ENCODE assay signal across 11 cellular contexts in the genomic region with DNA sequence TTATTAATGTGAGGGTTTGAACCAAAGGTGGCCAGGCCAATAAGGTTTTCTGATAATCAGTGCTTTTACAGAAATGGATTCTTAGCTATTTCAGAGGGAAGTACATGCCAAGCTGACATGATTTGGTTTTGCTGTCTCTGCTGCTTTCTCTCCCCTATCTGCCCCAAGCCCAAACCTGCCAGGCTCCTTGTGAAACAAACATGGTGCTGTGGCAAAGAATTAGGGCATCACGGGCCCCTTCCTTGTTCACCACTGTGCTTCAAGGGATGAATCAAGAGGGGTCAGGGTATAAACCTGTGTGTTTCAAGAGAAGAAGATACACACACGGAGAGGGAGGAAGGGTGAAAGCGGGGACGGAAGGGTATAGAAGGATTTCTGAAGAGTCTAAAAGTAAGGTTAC. TPM values are rescaled to one million over a fixed set of nuclear protein-coding genes. Genes with fewer than 3 reads are reported as not detected.
DNase-seq lines count a peak whose midpoint lies in the region; ATAC-seq and TF ChIP-seq lines count a peak whose summit lies in the region.
"Had no signal": no experiment of that assay in that cellular context is flagged by ENCODE, and none has a peak within 500 bp of the region (broad histone marks: within the 10 kb centered on the region; RNA-seq: fewer than 3 reads in every experiment).

No MANE protein-coding gene starts in this region.

- POLR2A ChIA-PET in WTC11 (lab: Charles Lee), result no interaction called here
- POLR2A ChIA-PET in Caco-2 (lab: Charles Lee), result no interaction called here

- no peak overlapping the region for H3K4me3 ChIP-seq in Caco-2 (ENCODE audit: low read depth, low read length)

- ATAC-seq in T-helper 17 cell, result peak; percentile 8
- no peak for ATAC-seq in stimulated activated memory B cell treated with anti-CD40 and anti-IgM and Interleukin-4, amounts not matched to agents 10 μg/mL and 1 μg/mL and 100 μg/mL, for 72 hours
- no peak for ATAC-seq in WTC11

- intact Hi-C loops in Caco-2 (cut with micrococcal nuclease; ENCODE audit: unreplicated experiment), result loop anchor here (5.0 kb wide), 1 partner anchor 36 kb away; no protein-coding TSS in a partner anchor

- TF ChIP-seq CTCF in WTC11 (IDR thresholded peaks at IDR 0.05) (no peak), Caco-2 (IDR thresholded peaks at IDR 0.05; ENCODE audit: insufficient read depth in 1 of 2, low read depth in 1 of 2, low read length in 1 of 2, severe bottlenecking in 1 of 2, unreplicated experiment in 1 of 2) (no peak)

- BruUV-seq in Caco-2 (replicated peaks; lab: Mats Ljungman, UMichigan), result no TSS peak

- no peaks in the 10 kb centered on the region; the same call in 1 of the 2 replicates for H3K36me3 ChIP-seq in Caco-2 (ENCODE audit: control insufficient read depth, insufficient read depth, low read length)

- H3K27ac Mint-ChIP-seq in T-helper 17 cell (peak overlapping the region; percentile 88), immature natural killer cell (peak overlapping the region in 5 of 6 donors; percentile 13 to 81 (median 45)), WTC11 (no peak overlapping the region), Caco-2 (ENCODE audit: unreplicated experiment) (no peak overlapping the region)
- H3K27ac Mint-ChIP-seq in stimulated activated memory B cell treated with anti-CD40 and anti-IgM and Interleukin-4, amounts not matched to agents 10 μg/mL and 1 μg/mL and 100 μg/mL, for 72 hours, result peak overlapping the region; percentile 82
- H3K27ac Mint-ChIP-seq: endodermal cell had no signal

- H3K4me3 Mint-ChIP-seq in T-helper 17 cell (peak overlapping the region; percentile 56), immature natural killer cell (no peak overlapping the region), WTC11 (no peak overlapping the region), Caco-2 (ENCODE audit: unreplicated experiment) (no peak overlapping the region)
- H3K4me3 Mint-ChIP-seq in stimulated activated memory B cell treated with anti-CD40 and anti-IgM and Interleukin-4, amounts not matched to agents 10 μg/mL and 1 μg/mL and 100 μg/mL, for 72 hours, result no peak overlapping the region
- H3K4me3 Mint-ChIP-seq: endodermal cell had no signal

- H3K4me1 ChIP-seq in Caco-2, result no peaks in the 10 kb centered on the region

- DNase-seq in activated effector memory CD4-positive, alpha-beta T cell treated with anti-CD3 and anti-CD28 coated beads, Interleukin-2, amount 50 U/mL, for 16 hours, result peak; percentile 36
- DNase-seq in activated effector memory CD4-positive, alpha-beta T cell treated with Interleukin-2 at 50 U/mL for 16 hours, result no peak
- no peak for DNase-seq in T-helper 17 cell
- DNase-seq in immature natural killer cell, result no peak
- DNase-seq in WTC11 (ENCODE audit: low spot score), result no peak
- no peak for DNase-seq in UCSD-AML1 (lab: John Stamatoyannopoulos, UW; ENCODE audit: unreplicated experiment)
- no peak for DNase-seq in Caco-2
- DNase-seq: DMS153, endodermal cell, KG1 had no signal

- H3K36me3 Mint-ChIP-seq in T-helper 17 cell (ENCODE audit: low read depth) (peaks cover 6% of the 10 kb centered on the region), immature natural killer cell (peaks cover 23 to 40% (median 23%) of the 10 kb centered on the region in 3 donors), WTC11 (no peaks in the 10 kb centered on the region), Caco-2 (ENCODE audit: insufficient read depth, unreplicated experiment) (peaks cover 59% of the 10 kb centered on the region)
- peaks cover 42% of the 10 kb centered on the region for H3K36me3 Mint-ChIP-seq in stimulated activated memory B cell treated with anti-CD40 and anti-IgM and Interleukin-4, amounts not matched to agents 10 μg/mL and 1 μg/mL and 100 μg/mL, for 72 hours

- CTCF ChIA-PET in WTC11 (lab: Charles Lee), result no interaction called here
- CTCF ChIA-PET in Caco-2 (lab: Charles Lee), result no interaction called here

- no peaks in the 10 kb centered on the region for H3K9me3 ChIP-seq in T-helper 17 cell (ENCODE audit: control insufficient read depth, low read length, poor library complexity, severe bottlenecking)
- no peaks in the 10 kb centered on the region for H3K9me3 ChIP-seq in Caco-2

- H3K9me3 Mint-ChIP-seq in immature natural killer cell (no peaks in the 10 kb centered on the region), WTC11 (no peaks in the 10 kb centered on the region), Caco-2 (ENCODE audit: unreplicated experiment) (no peaks in the 10 kb centered on the region)
- H3K9me3 Mint-ChIP-seq in stimulated activated memory B cell treated with anti-CD40 and anti-IgM and Interleukin-4, amounts not matched to agents 10 μg/mL and 1 μg/mL and 100 μg/mL, for 72 hours, result no peaks in the 10 kb centered on the region
- H3K9me3 Mint-ChIP-seq: endodermal cell had no signal

- peaks cover 31% of the 10 kb centered on the region for H3K4me1 Mint-ChIP-seq in T-helper 17 cell
- peaks cover 53 to 75% of the 10 kb centered on the region in 2 donors for H3K4me1 Mint-ChIP-seq in immature natural killer cell
- peaks cover 41% of the 10 kb centered on the region for H3K4me1 Mint-ChIP-seq in stimulated activated memory B cell treated with anti-CD40 and anti-IgM and Interleukin-4, amounts not matched to agents 10 μg/mL and 1 μg/mL and 100 μg/mL, for 72 hours
- H3K4me1 Mint-ChIP-seq in WTC11, result peaks cover 3% of the 10 kb centered on the region; the same call in 1 of the 2 replicates
- no peaks in the 10 kb centered on the region for H3K4me1 Mint-ChIP-seq in Caco-2 (ENCODE audit: low read depth, unreplicated experiment)

- H3K27me3 ChIP-seq in Caco-2 (replicated peaks; ENCODE audit: control insufficient read depth, insufficient read depth, low read length), result no peaks in the 10 kb centered on the region

- H3K27me3 Mint-ChIP-seq in T-helper 17 cell (no peaks in the 10 kb centered on the region), immature natural killer cell (ENCODE audit: low read depth in 3 of 3) (peaks cover 7 to 15% (median 15%) of the 10 kb centered on the region in 3 donors), WTC11 (ENCODE audit: low read depth) (no peaks in the 10 kb centered on the region), Caco-2 (ENCODE audit: insufficient read depth, unreplicated experiment) (no peaks in the 10 kb centered on the region)
- no peaks in the 10 kb centered on the region for H3K27me3 Mint-ChIP-seq in stimulated activated memory B cell treated with anti-CD40 and anti-IgM and Interleukin-4, amounts not matched to agents 10 μg/mL and 1 μg/mL and 100 μg/mL, for 72 hours

TF ChIP-seq in WTC11, 78 proteins besides CTCF, POLR2A, EP300 and RAD21:
- no peak for TF ChIP-seq PRRX2 (CRISPR knock-in tag; IDR thresholded peaks at IDR 0.05)
- TF ChIP-seq ZNF138 (CRISPR knock-in tag; conservative IDR thresholded peaks at IDR 0.05), result no peak
- no peak for TF ChIP-seq ZNF416 (CRISPR knock-in tag; IDR thresholded peaks at IDR 0.05)
- TF ChIP-seq MYBL2 (CRISPR knock-in tag; IDR thresholded peaks at IDR 0.05), result no peak
- TF ChIP-seq ZNF232 (CRISPR knock-in tag; IDR thresholded peaks at IDR 0.05), result no peak
- no peak for TF ChIP-seq NR2C2 (CRISPR knock-in tag; IDR thresholded peaks at IDR 0.05)
- TF ChIP-seq KAT7 (CRISPR knock-in tag; IDR thresholded peaks at IDR 0.05; ENCODE audit: borderline replicate concordance), result no peak
- TF ChIP-seq, protein P1, sequence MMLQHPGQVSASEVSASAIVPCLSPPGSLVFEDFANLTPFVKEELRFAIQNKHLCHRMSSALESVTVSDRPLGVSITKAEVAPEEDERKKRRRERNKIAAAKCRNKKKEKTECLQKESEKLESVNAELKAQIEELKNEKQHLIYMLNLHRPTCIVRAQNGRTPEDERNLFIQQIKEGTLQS (CRISPR knock-in tag; conservative IDR thresholded peaks at IDR 0.05), result no peak
- TF ChIP-seq ZBTB21 (CRISPR knock-in tag; IDR thresholded peaks at IDR 0.05; ENCODE audit: borderline replicate concordance), result no peak
- no peak for TF ChIP-seq CBFB (CRISPR knock-in tag; IDR thresholded peaks at IDR 0.05; ENCODE audit: low read depth)
- no peak for TF ChIP-seq ATF1 (CRISPR knock-in tag; IDR thresholded peaks at IDR 0.05)
- no peak for TF ChIP-seq ZNF317 (CRISPR knock-in tag; IDR thresholded peaks at IDR 0.05; ENCODE audit: borderline replicate concordance, low read depth)
- TF ChIP-seq, protein P2, sequence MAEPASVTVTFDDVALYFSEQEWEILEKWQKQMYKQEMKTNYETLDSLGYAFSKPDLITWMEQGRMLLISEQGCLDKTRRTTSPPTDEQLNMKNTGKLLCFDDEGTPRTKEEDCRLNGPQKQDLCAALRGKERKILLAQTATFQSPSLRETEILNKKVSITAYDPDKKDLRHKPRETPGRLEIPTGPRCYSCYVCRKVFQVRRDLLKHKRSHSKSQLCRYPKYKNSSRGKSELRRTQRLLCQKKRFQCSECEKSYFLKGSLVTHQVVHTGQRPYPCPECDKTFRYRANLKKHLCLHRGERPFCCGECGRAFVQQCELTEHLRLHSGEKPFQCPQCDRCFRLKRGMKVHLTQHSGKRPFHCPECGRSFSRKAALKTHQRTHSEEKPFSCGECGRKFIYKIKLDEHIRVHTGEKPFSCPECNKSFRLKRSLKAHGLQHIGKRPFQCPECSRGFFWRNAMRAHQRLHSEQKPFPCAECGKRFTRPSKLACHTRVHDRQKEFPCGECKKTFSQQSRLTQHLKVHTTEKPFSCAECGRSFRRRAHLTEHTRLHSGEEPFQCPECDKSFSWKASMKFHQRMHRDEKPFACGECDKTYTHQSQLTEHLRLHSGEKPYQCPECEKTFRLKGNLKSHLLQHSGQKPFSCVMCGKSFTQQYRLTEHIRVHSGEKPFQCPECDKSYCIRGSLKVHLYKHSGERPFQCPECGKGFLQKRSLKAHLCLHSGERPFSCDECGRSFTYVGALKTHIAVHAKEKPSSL (CRISPR knock-in tag; conservative IDR thresholded peaks at IDR 0.05), result no peak

RNA-seq across cellular contexts. Expression of a gene that starts 41.3 kb away (rescaled TPM):
- total RNA-seq in T-helper 17 cell, result 10 to 100 TPM; 20.6 to 21.2 TPM
- polyA plus RNA-seq in immature natural killer cell, result 10 to 100 TPM; 15.5 to 35.7 (median 22.5) TPM
- total RNA-seq in WTC11 (2021), result 23.2 to 23.3 TPM (median 23.2 TPM) in 3 replicates
- 23.6 TPM in 2 replicates for total RNA-seq in Caco-2 (2022)

RNA-seq across cellular contexts. Expression of a gene that starts 49.3 kb away (rescaled TPM):
- total RNA-seq in T-helper 17 cell (100 to 1,000 TPM; 106 to 126 TPM), WTC11 (2021) (19.1 to 20.2 TPM (median 19.8 TPM) in 3 replicates), Caco-2 (2022) (104 and 121 TPM in 2 replicates)
- polyA plus RNA-seq in immature natural killer cell, result 10 to 100 TPM; 21.7 to 49.2 (median 44.2) TPM

Comparison
In these comparisons a context has a peak if more than half of its experiments do, and no peak if none do; other contexts are left out.
1. H3K27ac Mint-ChIP-seq: peak in T-helper 17 cell (single experiment), immature natural killer cell (5 of 6) and stimulated activated memory B cell treated with anti-CD40 and anti-IgM and Interleukin-4, amounts not matched to agents 10 μg/mL and 1 μg/mL and 100 μg/mL, for 72 hours (single experiment); none in WTC11 (single experiment) and Caco-2 (single experiment).